Comparison of ENCODE assay signal across 26 cellular contexts in the genomic region with DNA sequence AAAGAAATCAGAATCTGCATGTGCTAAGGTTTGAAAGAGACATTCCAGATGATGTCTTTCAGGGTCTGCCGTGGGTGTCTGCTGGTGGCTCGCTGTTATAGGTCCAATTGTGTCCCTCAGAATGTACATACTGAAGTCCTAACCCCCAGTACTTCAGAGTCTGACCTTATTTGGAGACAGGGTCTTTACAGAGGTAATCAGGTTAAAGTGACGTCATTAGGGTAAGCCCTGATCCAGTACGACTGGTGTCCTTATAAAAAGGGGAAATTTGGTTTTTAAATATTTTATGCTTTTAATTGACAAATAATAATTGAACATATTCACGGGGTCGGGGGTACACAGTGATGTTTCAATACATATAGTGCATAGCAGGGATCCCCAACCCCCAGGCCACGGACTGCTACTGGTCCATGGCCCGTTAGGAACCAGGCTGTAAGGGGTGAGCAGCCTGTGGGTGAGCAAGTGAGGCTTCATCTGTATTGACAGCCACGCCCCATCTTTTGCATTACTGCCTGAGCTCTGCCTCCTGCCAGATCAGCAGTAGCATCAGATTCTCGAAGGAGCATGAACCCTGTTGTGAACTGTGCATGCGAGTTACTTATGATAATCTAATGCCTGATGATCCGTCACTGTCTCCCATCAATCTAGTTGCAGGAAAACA.
"Had no signal": no experiment of that assay in that cellular context is flagged by ENCODE, and none has a peak within 500 bp of the region (broad histone marks: within the 10 kb centered on the region; RNA-seq: fewer than 3 reads in every experiment).

No MANE protein-coding gene starts in this region.

- H3K4me1 ChIP-seq: ascending aorta, testis, transverse colon had no signal

- H3K9me3 ChIP-seq: ascending aorta, testis, transverse colon had no signal

- H3K27ac ChIP-seq: ascending aorta, testis, transverse colon, VCaP had no signal

- H3K27me3 ChIP-seq: ascending aorta, testis, transverse colon had no signal

- H3K36me3 ChIP-seq: ascending aorta, transverse colon had no signal

- ATAC-seq: activated CD4-positive, CD25-positive, alpha-beta regulatory T cell treated with anti-CD3 and anti-CD28 coated beads, Interleukin-2, amount 50 U/mL, for 24 hours; effector memory CD8-positive, alpha-beta T cell; esophagus mucosa; left ventricle myocardium superior; right cardiac atrium; stimulated activated naive CD8-positive, alpha-beta T cell treated with anti-CD3 and anti-CD28 coated beads, Interleukin-15, Interleukin-2, amounts not matched to agents 100 U/mL and 50 U/mL, for 24 hours; T-cell had no signal

- H3K4me3 ChIP-seq: ascending aorta, testis, transverse colon had no signal

- DNase-seq: activated CD4-positive, alpha-beta T cell treated with anti-CD3 and anti-CD28 coated beads for 48 hours; activated CD4-positive, alpha-beta T cell treated with anti-CD3 and anti-CD28 coated beads, Interleukin-2, amount 50 U/mL, for 48 hours; activated CD8-positive, alpha-beta memory T cell treated with anti-CD3 and anti-CD28 coated beads for 24 hours; activated effector memory CD4-positive, alpha-beta T cell treated with Interleukin-2 at 50 U/mL for 16 hours; activated naive CD4-positive, alpha-beta T cell treated with anti-CD3 and anti-CD28 coated beads for 36 hours; activated naive CD8-positive, alpha-beta T cell treated with anti-CD3 and anti-CD28 coated beads for 36 hours; caudate nucleus; cortex of kidney; effector memory CD8-positive, alpha-beta T cell; foreskin melanocyte; left ventricle myocardium superior; naive B cell; nephron progenitor cell; occipital lobe; right cardiac atrium; stimulated activated CD4-positive, alpha-beta T cell treated with anti-CD3 and anti-CD28 coated beads, Interleukin-4, amount 100 ng/mL, for 1 hour; stimulated activated naive CD8-positive, alpha-beta T cell treated with anti-CD3 and anti-CD28 coated beads, Interleukin-15, Interleukin-2, amounts not matched to agents 100 U/mL and 50 U/mL, for 24 hours; T-cell; testis; transverse colon had no signal

- FAIRE-seq: endothelial cell of umbilical vein, urothelium cell line had no signal
